ENCODE assay signal across 1 cellular context in genomic region chr3:186097663-186098451, GRCh38.
A peak's percentile ranks its signal among the peaks of the same experiment; 100 is the strongest.
TF ChIP-seq lines count a peak whose summit lies in the region.

No MANE protein-coding gene starts in this region.

TF ChIP-seq in K562, 482 proteins besides CTCF, POLR2A, EP300 and RAD21 (continued from another document and continues in another):
- TF ChIP-seq RREB1 (CRISPR knock-in tag; IDR thresholded peaks at IDR 0.05): no peak
- TF ChIP-seq CHCHD3 (CRISPR knock-in tag; IDR thresholded peaks at IDR 0.05): no peak
- no peak for TF ChIP-seq E2F1 (CRISPR knock-in tag; IDR thresholded peaks at IDR 0.05)
- 0 out of 2 replicates have a peak, but pooled peaks have one; percentile 18 for TF ChIP-seq NFIC (IDR thresholded peaks at IDR 0.05)
- peak in 1 of 2 experiments; percentile 64; a peak in 1 of 4 replicates for TF ChIP-seq FOXK2 (conservative IDR thresholded peaks at IDR 0.05 in 1 of 2, IDR thresholded peaks at IDR 0.05 in 1 of 2; ENCODE audit: low read depth in 2 of 2)
- no peak for TF ChIP-seq HBP1 (CRISPR knock-in tag; IDR thresholded peaks at IDR 0.05)
- TF ChIP-seq TAF1 (IDR thresholded peaks at IDR 0.05; ENCODE audit: control insufficient read depth, extremely low read depth, insufficient read depth, low read length, severe bottlenecking): no peak
- no peak for TF ChIP-seq TAF9B (IDR thresholded peaks at IDR 0.05; ENCODE audit: partially characterized antibody)
- no peak for TF ChIP-seq ZNF124 (CRISPR knock-in tag; IDR thresholded peaks at IDR 0.05)
- no peak for TF ChIP-seq SRSF1 (IDR thresholded peaks at IDR 0.05; ENCODE audit: low read depth, low read length)
- TF ChIP-seq LEF1 (IDR thresholded peaks at IDR 0.05): no peak
- TF ChIP-seq CHAMP1 (IDR thresholded peaks at IDR 0.05): no peak
- no peak for TF ChIP-seq ZNF318 (IDR thresholded peaks at IDR 0.05; ENCODE audit: borderline replicate concordance in 1 of 2, low read depth in 1 of 2)
- no peak for TF ChIP-seq SMARCC2 (IDR thresholded peaks at IDR 0.05; ENCODE audit: low read depth)
- no peak for TF ChIP-seq CEBPB (tag; IDR thresholded peaks at IDR 0.05)
- TF ChIP-seq ZNF146 (CRISPR knock-in tag; IDR thresholded peaks at IDR 0.05; ENCODE audit: unreplicated experiment): no peak
- no peak for TF ChIP-seq ZNF184 (CRISPR knock-in tag; IDR thresholded peaks at IDR 0.05)
- TF ChIP-seq ZNF79 (CRISPR knock-in tag; IDR thresholded peaks at IDR 0.05; ENCODE audit: low read depth): no peak
- no peak for TF ChIP-seq ZNF263 (CRISPR knock-in tag; IDR thresholded peaks at IDR 0.05; ENCODE audit: borderline replicate concordance)
- no peak for TF ChIP-seq POLR2G (IDR thresholded peaks at IDR 0.05; ENCODE audit: low read depth, low read length)
- no peak for TF ChIP-seq SMARCB1 (IDR thresholded peaks at IDR 0.05; ENCODE audit: insufficient read length, low read depth)
- TF ChIP-seq GTF2A2 (tag; IDR thresholded peaks at IDR 0.05): no peak
- peak; percentile 57; the same call in 1 of the 2 replicates for TF ChIP-seq ZBTB33 (CRISPR knock-in tag; IDR thresholded peaks at IDR 0.05)
- TF ChIP-seq BRF1 (IDR thresholded peaks at IDR 0.05; ENCODE audit: borderline replicate concordance, extremely low read depth, insufficient read length): no peak
- TF ChIP-seq CREB3 (tag; conservative IDR thresholded peaks at IDR 0.05; ENCODE audit: low read depth): no peak
- TF ChIP-seq POLR2AphosphoS5 (IDR thresholded peaks at IDR 0.05; ENCODE audit: control insufficient read depth, insufficient read depth, low read depth, low read length): no peak
- no peak for TF ChIP-seq RNF2 (IDR thresholded peaks at IDR 0.05)
- no peak for TF ChIP-seq NR4A1 (CRISPR knock-in tag; IDR thresholded peaks at IDR 0.05)
- TF ChIP-seq NR4A1 (tag; IDR thresholded peaks at IDR 0.05): no peak
- no peak for TF ChIP-seq MITF (IDR thresholded peaks at IDR 0.05)
- no peak for TF ChIP-seq GATAD2A (IDR thresholded peaks at IDR 0.05)
- TF ChIP-seq ZFP30 (CRISPR knock-in tag; IDR thresholded peaks at IDR 0.05; ENCODE audit: borderline replicate concordance): no peak
